ENCODE assay signal across 15 cellular contexts in genomic region chr17:35529326-35529725, GRCh38. TPM values are rescaled to one million over a fixed set of nuclear protein-coding genes. Genes with fewer than 3 reads are reported as not detected.
"Had no signal": no experiment of that assay in that cellular context is flagged by ENCODE, and none has a peak within 500 bp of the region (broad histone marks: within the 10 kb centered on the region; RNA-seq: fewer than 3 reads in every experiment).

No MANE protein-coding gene starts in this region.

RNA-seq across cellular contexts. Expression of gene SLFN12L, which starts 8.2 kb away (rescaled TPM):
- total RNA-seq: neural crest cell had no signal

RNA-seq across cellular contexts. Expression of gene SLFN14, which starts 31.3 kb away (rescaled TPM):
- total RNA-seq: dermis blood vessel endothelial cell; esophagus squamous epithelium; left colon; left ventricle myocardium inferior; mammary epithelial cell; mucosa of gallbladder; naive thymus-derived CD4-positive, alpha-beta T cell; neural crest cell; omental fat pad; pancreas; posterior vena cava; pulmonary artery endothelial cell; suprapubic skin; transverse colon; upper lobe of right lung had no signal
